In the genomic region with DNA sequence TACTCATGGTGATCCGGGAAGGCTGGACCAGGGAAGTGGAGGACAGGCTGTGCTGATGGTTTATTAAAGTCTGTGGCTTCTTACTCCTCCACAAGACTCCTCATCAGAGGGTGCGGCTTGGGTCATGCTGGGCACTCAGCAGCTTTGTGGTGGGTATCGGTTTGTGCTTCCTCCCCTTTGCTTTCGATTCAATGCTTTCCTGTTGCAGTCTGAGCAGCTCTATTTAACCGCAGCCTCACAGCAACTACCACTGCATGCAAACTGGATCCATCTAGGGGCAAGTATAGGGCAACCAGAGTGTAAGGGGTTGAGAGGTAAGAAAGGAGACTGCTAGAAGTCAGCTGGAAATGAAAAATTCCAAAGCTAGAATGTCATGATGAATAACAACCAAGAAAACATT, we compare ENCODE assay signal across 8 cellular contexts.
DNase-seq lines count a peak whose midpoint lies in the region; ATAC-seq and TF ChIP-seq lines count a peak whose summit lies in the region.
"Not testable (repeated sequence)": the region's sequence is repeated elsewhere in the genome, so short reads cannot be mapped to it uniquely, and the experiment has no call there.

No MANE protein-coding gene starts in this region.

- H3K27ac ChIP-seq in lung (ENCODE audit: low read depth in 1 of 2, low read length in 1 of 2); aorta (ENCODE audit: low read depth in 1 of 2, low read length in 2 of 2): not testable (repeated sequence)

- not testable (repeated sequence) for H3K36me3 Mint-ChIP-seq in activated T-helper 17 cell treated with anti-CD3 and anti-CD28 coated beads, Interleukin-2, amount 50 U/mL, for 72 hours (ENCODE audit: low read depth)

- intact Hi-C loops in aorta (cut with DNase I) = not testable (repeated sequence)

- DNase-seq in lung (ENCODE audit: low spot score); aorta: not testable (repeated sequence)

- no CpG with 5 or more reads among the region's 5 CpGs for WGBS in lung, 2 donors
- no CpG with 5 or more reads among the region's 5 CpGs for WGBS in aorta, 2 donors

- TF ChIP-seq CTCF in lung (IDR thresholded peaks at IDR 0.05; ENCODE audit: control extremely low read depth, extremely low read depth) = not testable (repeated sequence)

- ATAC-seq in GM18867 (IDR thresholded peaks at IDR 0.05; ENCODE audit: unreplicated experiment) (peak; percentile 98), GM19468 (IDR thresholded peaks at IDR 0.05; ENCODE audit: extremely low read depth, unreplicated experiment) (peak; percentile 94), HG02610 (IDR thresholded peaks at IDR 0.05; ENCODE audit: unreplicated experiment) (peak; percentile 97), HG03064 (IDR thresholded peaks at IDR 0.05; ENCODE audit: low read depth, unreplicated experiment) (peak; percentile 92), HG03520 (IDR thresholded peaks at IDR 0.05; ENCODE audit: unreplicated experiment) (peak; percentile 91), lung (ENCODE audit: insufficient read depth, low FRiP score) (peak; percentile 53), aorta (ENCODE audit: low FRiP score) (peak; percentile 44)
- ATAC-seq in activated T-helper 17 cell treated with anti-CD3 and anti-CD28 coated beads, Interleukin-2, amount 50 U/mL, for 72 hours (replicated peaks) = peak; percentile 90

- H3K4me1 Mint-ChIP-seq in activated T-helper 17 cell treated with anti-CD3 and anti-CD28 coated beads, Interleukin-2, amount 50 U/mL, for 72 hours = not testable (repeated sequence)

- H3K4me3 Mint-ChIP-seq in activated T-helper 17 cell treated with anti-CD3 and anti-CD28 coated beads, Interleukin-2, amount 50 U/mL, for 72 hours = not testable (repeated sequence)

- H3K4me1 ChIP-seq in lung (ENCODE audit: control insufficient read depth in 2 of 2, insufficient read depth in 2 of 2, low read length in 2 of 2); aorta (ENCODE audit: control insufficient read depth in 1 of 2, insufficient read depth in 2 of 2, low read length in 2 of 2): not testable (repeated sequence)

- H3K27me3 ChIP-seq in lung (ENCODE audit: control insufficient read depth, insufficient read depth); aorta (ENCODE audit: control insufficient read depth in 1 of 2, insufficient read depth in 2 of 2, low read length in 1 of 2): not testable (repeated sequence)

- not testable (repeated sequence) for H3K27me3 Mint-ChIP-seq in activated T-helper 17 cell treated with anti-CD3 and anti-CD28 coated beads, Interleukin-2, amount 50 U/mL, for 72 hours

- H3K36me3 ChIP-seq in lung (ENCODE audit: control insufficient read depth in 2 of 2, insufficient read depth in 2 of 2, low read length in 2 of 2); aorta (ENCODE audit: control insufficient read depth in 1 of 2, insufficient read depth in 2 of 2, low read length in 1 of 2): not testable (repeated sequence)

- H3K9me3 ChIP-seq in lung (ENCODE audit: control insufficient read depth in 2 of 2, insufficient read depth in 1 of 2, low read length in 1 of 2); aorta (ENCODE audit: control insufficient read depth, low read length): not testable (repeated sequence)

- H3K9me3 Mint-ChIP-seq in activated T-helper 17 cell treated with anti-CD3 and anti-CD28 coated beads, Interleukin-2, amount 50 U/mL, for 72 hours = not testable (repeated sequence)

- H3K4me3 ChIP-seq in lung; aorta (ENCODE audit: low read length in 2 of 2): not testable (repeated sequence)

- H3K27ac Mint-ChIP-seq in activated T-helper 17 cell treated with anti-CD3 and anti-CD28 coated beads, Interleukin-2, amount 50 U/mL, for 72 hours = not testable (repeated sequence)

Comparison
In these comparisons a context has a peak if more than half of its experiments do, and no peak if none do; other contexts are left out.
1. ATAC-seq: peak in every context shown above with its lines; median percentile 98 in GM18867; 97 in HG02610; 94 in GM19468; 92 in HG03064; 91 in HG03520; 90 in activated T-helper 17 cell treated with anti-CD3 and anti-CD28 coated beads, Interleukin-2, amount 50 U/mL, for 72 hours; 53 in lung; 44 in aorta.